1 cellular context compared by ENCODE assay signal in the genomic region with DNA sequence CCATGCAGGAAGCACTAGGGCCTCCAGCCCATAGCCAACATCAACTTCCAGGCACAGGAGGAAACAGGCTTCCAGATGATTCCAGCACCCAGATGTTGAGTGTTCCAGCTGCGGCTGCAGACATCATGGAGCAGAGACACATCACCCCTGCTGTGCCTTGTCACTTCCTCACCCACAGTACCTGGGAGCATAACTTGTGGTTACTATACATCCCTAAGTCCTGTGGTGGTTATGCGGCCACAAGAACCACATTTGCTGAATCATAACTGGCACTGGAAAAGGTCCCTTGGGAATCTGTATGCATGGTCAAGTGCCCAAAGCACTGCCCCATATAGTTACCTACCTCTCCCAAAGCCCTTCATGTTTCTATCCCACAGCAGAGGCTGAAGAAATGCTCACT.
TF ChIP-seq lines count a peak whose summit lies in the region.

No MANE protein-coding gene starts in this region.

TF ChIP-seq in GM12878, 131 proteins besides CTCF, POLR2A, EP300 and RAD21:
- TF ChIP-seq MEF2B (IDR thresholded peaks at IDR 0.05; ENCODE audit: partially characterized antibody, poor library complexity, severe bottlenecking) = peak; percentile 23
- TF ChIP-seq SMARCA5 (IDR thresholded peaks at IDR 0.05) = no peak
- no peak for TF ChIP-seq MTA3 (IDR thresholded peaks at IDR 0.05; ENCODE audit: borderline replicate concordance, low read length)
- TF ChIP-seq EED (IDR thresholded peaks at IDR 0.05; ENCODE audit: low read depth) = peak; percentile 28; the same call in 1 of the 2 replicates
- TF ChIP-seq IKZF1 (conservative IDR thresholded peaks at IDR 0.05) = peak; percentile 59
- 0 out of 2 replicates have a peak, but pooled peaks have one; percentile 3 for TF ChIP-seq RUNX3 (IDR thresholded peaks at IDR 0.05; ENCODE audit: low read length)
- no peak for TF ChIP-seq NBN (IDR thresholded peaks at IDR 0.05)
- no peak for TF ChIP-seq MAX (IDR thresholded peaks at IDR 0.05; ENCODE audit: low read depth, low read length)
- TF ChIP-seq PAX8 (IDR thresholded peaks at IDR 0.05) = no peak
- TF ChIP-seq RFX5 (IDR thresholded peaks at IDR 0.05; ENCODE audit: low read depth, low read length) = no peak
- peak; percentile 47 to 49; a peak in 2 of 4 replicates for TF ChIP-seq IKZF2 (IDR thresholded peaks at IDR 0.05)
- TF ChIP-seq SREBF1 (IDR thresholded peaks at IDR 0.05; ENCODE audit: low read length) = no peak
